In the genomic region with DNA sequence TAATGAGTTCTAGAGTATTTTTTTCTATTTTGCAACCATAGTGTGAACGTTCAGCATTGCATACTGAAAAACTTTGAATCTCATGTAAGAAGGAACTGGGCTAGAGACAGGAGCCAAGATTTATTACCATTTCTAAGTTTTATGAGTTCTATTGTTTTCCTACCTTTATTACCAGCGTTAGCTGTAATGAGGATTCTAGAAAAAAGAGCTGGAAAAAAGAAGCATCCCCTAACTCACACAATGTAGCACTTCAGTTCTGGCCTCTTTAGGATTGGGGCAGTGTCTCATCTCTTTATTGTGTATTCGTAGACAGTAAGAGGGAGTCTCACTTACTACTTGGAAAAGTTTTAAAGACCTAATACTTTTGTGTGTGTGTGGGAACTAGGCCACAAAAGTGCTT, we compare ENCODE assay signal across 15 cellular contexts.
"Had no signal": no experiment of that assay in that cellular context is flagged by ENCODE, and none has a peak within 500 bp of the region (broad histone marks: within the 10 kb centered on the region; RNA-seq: fewer than 3 reads in every experiment).

No MANE protein-coding gene starts in this region.

- DNase-seq: activated CD4-positive, alpha-beta T cell treated with anti-CD3 and anti-CD28 coated beads, Interleukin-2, amount 50 U/mL, for 4 hours; activated CD8-positive, alpha-beta memory T cell treated with anti-CD3 and anti-CD28 coated beads, Interleukin-2, amount 10 ng/mL, durations not matched to agents 7 days and 5 days; activated effector memory CD4-positive, alpha-beta T cell treated with anti-CD3 and anti-CD28 coated beads, Interleukin-2, amount 50 U/mL, for 16 hours; activated T-cell treated with anti-CD3 and anti-CD28 coated beads, Interleukin-2, amount 50 U/mL, for 24 hours; amniotic stem cell; heart right ventricle; mucosa of descending colon; naive thymus-derived CD8-positive, alpha-beta T cell; stimulated activated CD4-positive, alpha-beta T cell treated with anti-CD3 and anti-CD28 coated beads, Interleukin-4, amount 100 ng/mL, for 4 hours had no signal

- ATAC-seq: activated CD4-positive, CD25-positive, alpha-beta regulatory T cell treated with anti-CD3 and anti-CD28 coated beads, Interleukin-2, amount 50 U/mL, for 24 hours; activated CD8-positive, alpha-beta memory T cell treated with anti-CD3 and anti-CD28 coated beads, Interleukin-2, amount 10 ng/mL, durations not matched to agents 7 days and 5 days; activated naive CD4-positive, alpha-beta T cell treated with anti-CD3 and anti-CD28 coated beads, Interleukin-2, amount 50 U/mL, for 72 hours; heart right ventricle; mucosa of descending colon; naive thymus-derived CD8-positive, alpha-beta T cell had no signal

- H3K4me3 Mint-ChIP-seq: activated CD8-positive, alpha-beta memory T cell treated with anti-CD3 and anti-CD28 coated beads, Interleukin-2, amount 10 ng/mL, durations not matched to agents 7 days and 5 days; activated T-cell treated with anti-CD3 and anti-CD28 coated beads, Interleukin-2, amount 50 U/mL, for 24 hours had no signal

- H3K27me3 ChIP-seq: thyroid gland had no signal

- H3K9me3 Mint-ChIP-seq: activated T-cell treated with anti-CD3 and anti-CD28 coated beads, Interleukin-2, amount 50 U/mL, for 24 hours had no signal

- H3K27ac ChIP-seq: breast epithelium, heart right ventricle, pancreas, thyroid gland had no signal

- H3K4me3 ChIP-seq: mucosa of descending colon had no signal

- H3K36me3 ChIP-seq: breast epithelium, esophagus muscularis mucosa, heart right ventricle, pancreas, thyroid gland had no signal

- H3K9me3 ChIP-seq: breast epithelium, esophagus muscularis mucosa, heart right ventricle, mucosa of descending colon, pancreas, thyroid gland had no signal

- H3K27ac Mint-ChIP-seq: activated naive CD4-positive, alpha-beta T cell treated with anti-CD3 and anti-CD28 coated beads, Interleukin-2, amount 50 U/mL, for 72 hours; activated T-cell treated with anti-CD3 and anti-CD28 coated beads, Interleukin-2, amount 50 U/mL, for 24 hours; naive thymus-derived CD8-positive, alpha-beta T cell had no signal
